In genomic region chr11:64803163-64803845, GRCh38 we compare ENCODE assay signal across 8 cellular contexts. TPM values are rescaled to one million over a fixed set of nuclear protein-coding genes. Genes with fewer than 3 reads are reported as not detected.
A peak's percentile ranks its signal among the peaks of the same experiment; 100 is the strongest.
DNase-seq lines count a peak whose midpoint lies in the region; ATAC-seq, FAIRE-seq and TF ChIP-seq lines count a peak whose summit lies in the region.

Gene MAP4K2, minus strand, starts transcription at chr11:64803214. Its CDS starts 65 bp downstream, at chr11:64803149.

- H2BK20ac ChIP-seq in H1 (ENCODE audit: low read length), result no peak within 1 kb of the TSS

- H3K4me3 ChIP-seq in H1 (ENCODE audit: extremely low read depth in 1 of 4, insufficient read depth in 2 of 4, low read depth in 3 of 4, low read length in 4 of 4) (peak within 1 kb of the TSS; percentile 53 to 77 (median 66)), mesenchymal stem cell (ENCODE audit: insufficient read depth in 1 of 2, low read depth in 1 of 2, low read length in 2 of 2) (peak within 1 kb of the TSS; percentile 80 to 85)

- peak within 1 kb of the TSS; percentile 86 for H4K8ac ChIP-seq in H1 (ENCODE audit: extremely low read depth, insufficient read depth, low read length)
- peak within 1 kb of the TSS; percentile 88 for H4K8ac ChIP-seq in mesenchymal stem cell (ENCODE audit: low read length)

- H3K27me3 ChIP-seq in H1 (replicated peaks in 1 of 4; ENCODE audit: control insufficient read depth in 3 of 4, extremely low read depth in 1 of 4, insufficient read depth in 3 of 4, low read length in 3 of 4) (no peaks in the 10 kb centered on the region), mesenchymal stem cell (ENCODE audit: control insufficient read depth in 1 of 2, insufficient read depth in 1 of 2, low read length in 2 of 2) (no peaks in the 10 kb centered on the region)

- H2BK5ac ChIP-seq in H1 (ENCODE audit: low read depth, low read length) (0 out of 2 replicates have a peak within 1 kb of the TSS, but pooled peaks have one; percentile 35), mesenchymal stem cell (ENCODE audit: low read depth, low read length, poor library complexity, severe bottlenecking) (no peak within 1 kb of the TSS)

- peak; percentile 58 for ATAC-seq in GM19025 (IDR thresholded peaks at IDR 0.05; ENCODE audit: low read depth, unreplicated experiment)

- no peak for TF ChIP-seq EP300 in H1 (IDR thresholded peaks at IDR 0.05; ENCODE audit: borderline replicate concordance in 1 of 2, low read depth in 2 of 2, low read length in 2 of 2)

- H4K91ac ChIP-seq in H1 (replicated peaks; ENCODE audit: insufficient read length, low read length) (no peak within 1 kb of the TSS), mesenchymal stem cell (ENCODE audit: low read length) (peak within 1 kb of the TSS; percentile 44)

- H3K4me2 ChIP-seq in H1 (ENCODE audit: insufficient read depth in 1 of 2, low read depth in 2 of 2, low read length in 2 of 2) (peak within 1 kb of the TSS; percentile 79 to 90), mesenchymal stem cell (ENCODE audit: low read length, poor library complexity, severe bottlenecking) (peak within 1 kb of the TSS; percentile 88)

- H2AFZ ChIP-seq in H1 (ENCODE audit: low read length), result no peak within 1 kb of the TSS
- peak within 1 kb of the TSS; percentile 21 for H2AFZ ChIP-seq in mesenchymal stem cell (ENCODE audit: low read depth, low read length)

- peaks cover 0 to 14% (median 5%) of the 10 kb centered on the region in 4 experiments; a peak in 5 of 7 replicates for H3K4me1 ChIP-seq in H1 (replicated peaks in 1 of 4; ENCODE audit: control insufficient read depth in 3 of 4, insufficient read depth in 4 of 4, low read length in 3 of 4)
- peaks cover 27% of the 10 kb centered on the region for H3K4me1 ChIP-seq in mesenchymal stem cell (ENCODE audit: control insufficient read depth, insufficient read depth, low read depth, low read length)

- peak; percentile 98 for DNase-seq in AG08396 (ENCODE audit: low spot score)
- DNase-seq in HPDE6-E6E7 (ENCODE audit: extremely low spot score), result peak; percentile 81
- peak; percentile 68 to 86 for DNase-seq in NOMO-1 (lab: John Stamatoyannopoulos, UW; ENCODE audit: unreplicated experiment in 2 of 2)
- DNase-seq in activated CD8-positive, alpha-beta memory T cell treated with anti-CD3 and anti-CD28 coated beads for 4 hours (ENCODE audit: low read depth in 2 of 2), result peak; percentile 70 to 73
- peak in 1 of 2 experiments; percentile 89 for DNase-seq in H1 (ENCODE audit: low read depth in 1 of 2, low spot score in 2 of 2)
- peak; percentile 93 for DNase-seq in mesenchymal stem cell
- DNase-seq in stimulated activated CD8-positive, alpha-beta memory T cell treated with anti-CD3 and anti-CD28 coated beads, Interleukin-12 subunit alpha, Interleukin-12 subunit beta, amount 100 ng/mL, for 1 hour (ENCODE audit: low read depth), result peak; percentile 68

- peak in 2 of 3 experiments; percentile 8 to 20; a peak in 2 of 4 replicates for TF ChIP-seq CTCF in H1 (IDR thresholded peaks at IDR 0.05; ENCODE audit: control extremely low read depth in 1 of 3, insufficient read depth in 1 of 3, low read depth in 1 of 3, low read length in 3 of 3)

- FAIRE-seq in H1 (lab: Jason Lieb, UNC), result peak; percentile 69

- H3K56ac ChIP-seq in H1 (replicated peaks; ENCODE audit: insufficient read length, low read depth, low read length), result no peak within 1 kb of the TSS

- H3K9ac ChIP-seq in H1 (replicated peaks in 1 of 4; ENCODE audit: extremely low read depth in 1 of 4, low read depth in 3 of 4, low read length in 3 of 4), result peak within 1 kb of the TSS in 3 of 4 experiments; percentile 38 to 70 (median 47); a peak in 6 of 7 replicates
- H3K9ac ChIP-seq in mesenchymal stem cell (ENCODE audit: low read length), result peak within 1 kb of the TSS; percentile 85

- H3K27ac ChIP-seq in H1 (ENCODE audit: low read depth, low read length) (peak within 1 kb of the TSS; percentile 57; the same call in 1 of the 2 replicates), mesenchymal stem cell (ENCODE audit: low read length, poor library complexity, severe bottlenecking) (peak within 1 kb of the TSS; percentile 36)

- POLR2A ChIA-PET in H1 (lab: Charles Lee; ENCODE audit: partially characterized antibody), result interaction anchor here (0.7 to 2.2 kb wide), 11 partner anchors 8 to 312 kb away, joined by 3 to 6 read pairs (median 4); partner anchors contain the start of genes EHD1 and VPS51

- no peak for TF ChIP-seq RAD21 in H1 (IDR thresholded peaks at IDR 0.05 in 1 of 2, conservative IDR thresholded peaks at IDR 0.05 in 1 of 2; ENCODE audit: low read depth in 2 of 2, low read length in 2 of 2)

- H2BK120ac ChIP-seq in H1 (replicated peaks; ENCODE audit: low read depth, low read length) (no peak within 1 kb of the TSS), mesenchymal stem cell (ENCODE audit: low read depth, low read length) (peak within 1 kb of the TSS; percentile 9)

- CTCF ChIA-PET in H1 (lab: Charles Lee; ENCODE audit: partially characterized antibody), result interaction anchor here (0.8 to 2.4 kb wide), 15 partner anchors 10 to 398 kb away, joined by 3 to 18 read pairs (median 4); no protein-coding TSS in a partner anchor

- H3K23ac ChIP-seq in H1 (ENCODE audit: insufficient read length) (no peak within 1 kb of the TSS), mesenchymal stem cell (ENCODE audit: low read length in 2 of 2) (no peak within 1 kb of the TSS)

- H2BK12ac ChIP-seq in H1 (ENCODE audit: low read depth, low read length) (no peak within 1 kb of the TSS), mesenchymal stem cell (ENCODE audit: low read length in 2 of 2) (peak within 1 kb of the TSS in 1 of 2 experiments; percentile 33)

- H3K4ac ChIP-seq in H1 (replicated peaks; ENCODE audit: insufficient read length, low read depth, low read length) (no peak within 1 kb of the TSS), mesenchymal stem cell (ENCODE audit: low read depth in 1 of 2, low read length in 2 of 2) (peak within 1 kb of the TSS; percentile 66 to 74)

- TF ChIP-seq POLR2A in H1 (IDR thresholded peaks at IDR 0.05; ENCODE audit: control extremely low read depth in 1 of 2, low read depth in 2 of 2, low read length in 2 of 2), result no peak

- 2% methylated on average over 16 of the region's 57 CpGs; no CpG with 5 or more reads in 1 of the 2 experiments for WGBS in H1 (ENCODE audit: extremely low coverage in 1 of 2, insufficient coverage in 1 of 2, insufficient read length in 1 of 2, insufficient replicate concordance in 2 of 2, low coverage in 1 of 2, low lambda C conversion rate in 2 of 2, missing lambda C conversion rate in 1 of 2), 2 experiments
- WGBS in mesenchymal stem cell, result under 1% methylated on average over 10 of the region's 57 CpGs

- H2AK5ac ChIP-seq in H1 (ENCODE audit: low read depth, low read length) (no peak within 1 kb of the TSS), mesenchymal stem cell (ENCODE audit: low read length, severe bottlenecking) (peak within 1 kb of the TSS; percentile 22)

- H4K20me1 ChIP-seq in H1 (replicated peaks in 1 of 2; ENCODE audit: control insufficient read depth in 1 of 2, insufficient read depth in 2 of 2, low read length in 2 of 2), result peaks cover 0 to 6% of the 10 kb centered on the region in 2 experiments

- no peaks in the 10 kb centered on the region for H3K79me2 ChIP-seq in H1 (ENCODE audit: control insufficient read depth in 1 of 2, insufficient read depth in 2 of 2, low read length in 2 of 2)

- no peaks in the 10 kb centered on the region for H3K9me3 ChIP-seq in H1 (ENCODE audit: insufficient read depth in 2 of 2, low read depth in 1 of 2, low read length in 1 of 2)
- H3K9me3 ChIP-seq in mesenchymal stem cell (ENCODE audit: control insufficient read depth, low read length), result no peaks in the 10 kb centered on the region

- H3K79me1 ChIP-seq in H1 (ENCODE audit: low read depth, low read length) (no peaks in the 10 kb centered on the region; the same call in 1 of the 2 replicates), mesenchymal stem cell (replicated peaks; ENCODE audit: low read length, poor library complexity, severe bottlenecking) (peaks cover 26% of the 10 kb centered on the region)

- H3K14ac ChIP-seq in H1 (ENCODE audit: insufficient read length) (no peak within 1 kb of the TSS), mesenchymal stem cell (ENCODE audit: low read length in 2 of 2) (peak within 1 kb of the TSS in 1 of 2 experiments; percentile 37)

- H3K18ac ChIP-seq in H1 (ENCODE audit: extremely low read depth, low read length) (peak within 1 kb of the TSS; percentile 24), mesenchymal stem cell (ENCODE audit: low read depth in 1 of 2, low read length in 2 of 2) (peak within 1 kb of the TSS; percentile 71 to 88)

- H3K36me3 ChIP-seq in H1 (ENCODE audit: control insufficient read depth in 2 of 4, insufficient read depth in 4 of 4, low read length in 3 of 4), result peaks cover 7 to 14% (median 11%) of the 10 kb centered on the region in 4 experiments; a peak in 6 of 8 replicates
- peaks cover 47 to 71% of the 10 kb centered on the region in 2 experiments for H3K36me3 ChIP-seq in mesenchymal stem cell (ENCODE audit: control insufficient read depth in 1 of 2, insufficient read depth in 2 of 2, low read depth in 1 of 2, low read length in 2 of 2)

- H3K23me2 ChIP-seq in H1 (ENCODE audit: low read depth, low read length), result peaks cover 8% of the 10 kb centered on the region; the same call in 1 of the 2 replicates

- peak within 1 kb of the TSS; percentile 40 for H4K5ac ChIP-seq in H1 (ENCODE audit: insufficient read length, low read depth, low read length)

- no peak within 1 kb of the TSS for H2BK15ac ChIP-seq in H1 (ENCODE audit: low read length)
- peak within 1 kb of the TSS; percentile 30 for H2BK15ac ChIP-seq in mesenchymal stem cell (ENCODE audit: low read depth, poor library complexity, severe bottlenecking)

TF ChIP-seq in H1, 55 proteins besides CTCF, POLR2A, EP300 and RAD21 (continues in another document):
- TF ChIP-seq TAF7 (optimal IDR thresholded peaks at IDR 0.05; ENCODE audit: borderline replicate concordance, low read depth, low read length) (no peak), TBP (IDR thresholded peaks at IDR 0.05; ENCODE audit: low read depth, low read length) (peak; percentile 50; the same call in 1 of the 2 replicates), NRF1 (IDR thresholded peaks at IDR 0.05; ENCODE audit: low read depth, low read length) (no peak), SP1 (IDR thresholded peaks at IDR 0.05; ENCODE audit: low read depth, low read length) (0 out of 2 replicates have a peak, but pooled peaks have one; percentile 29), RBBP5 (IDR thresholded peaks at IDR 0.05; ENCODE audit: borderline replicate concordance, low read depth, low read length) (0 out of 2 replicates have a peak, but pooled peaks have one; percentile 50)

RNA-seq across cellular contexts. Expression of gene MAP4K2, which starts in this region (rescaled TPM):
- 20.7 and 24.0 TPM in 2 replicates for total RNA-seq in H1 (2021; fragmentation: NEBNext Ultra II Directional; extraction: Animal tissue kit (Norgen Biotek cat#: 25700))
- polyA plus RNA-seq in H1 (2011; rRNA removed), result 20.1 and 25.3 TPM in 2 replicates
- polyA plus RNA-seq in H1 (2011; cell fraction: cytosol; rRNA removed), result 22.2 TPM
- polyA plus RNA-seq in H1 (2011; cell fraction: nucleus; rRNA removed), result 54.2 TPM
- polyA plus RNA-seq in H1 (2012, experiment 1 of 2), result 14.0 to 19.1 TPM (median 15.9 TPM) in 4 replicates
- 12.9 TPM for polyA plus RNA-seq in H1 (2012, experiment 2 of 2)
- 11.2 TPM for polyA plus RNA-seq in H1 (2013, experiment 1 of 2)
- 12.0 TPM for polyA plus RNA-seq in H1 (2013, experiment 2 of 2)
- polyA minus RNA-seq in H1 (2011; rRNA and poly(A)+ RNA removed), result 18.5 and 20.3 TPM in 2 replicates
- polyA minus RNA-seq in H1 (2011; cell fraction: cytosol; rRNA and poly(A)+ RNA removed), result 11.0 TPM
- 11.6 TPM for polyA minus RNA-seq in H1 (2011; cell fraction: nucleus; rRNA and poly(A)+ RNA removed)
- 12.3 TPM for polyA plus RNA-seq in mesenchymal stem cell (2013, experiment 1 of 2)
- 13.7 TPM for polyA plus RNA-seq in mesenchymal stem cell (2013, experiment 2 of 2)
